Comparison of ENCODE assay signal across 8 cellular contexts in the genomic region with DNA sequence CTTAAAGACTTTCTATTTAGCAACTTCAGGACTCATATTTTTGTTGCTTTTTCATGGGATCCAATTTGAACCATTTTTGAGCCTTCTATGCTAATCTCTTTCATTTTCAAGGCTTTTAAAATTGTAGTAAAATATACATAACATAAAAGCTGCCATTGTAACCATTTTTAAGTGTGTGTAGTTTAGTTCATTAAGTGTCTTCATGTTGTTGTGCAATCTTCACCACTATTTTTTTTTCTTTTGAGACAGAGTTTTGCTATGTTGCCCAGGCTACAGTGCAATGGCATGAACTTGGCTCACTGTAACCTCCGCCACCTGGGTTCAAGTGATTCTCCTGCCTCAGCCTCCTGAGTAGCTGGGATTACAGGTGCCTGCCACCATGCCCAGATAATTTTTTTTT.
"Had no signal": no experiment of that assay in that cellular context is flagged by ENCODE, and none has a peak within 500 bp of the region (broad histone marks: within the 10 kb centered on the region; RNA-seq: fewer than 3 reads in every experiment).

No MANE protein-coding gene starts in this region.

- FAIRE-seq: G401.6, GM12878, GM12891, GM12892, GM18507, GM19239 had no signal

- ATAC-seq: GM12878 had no signal

- H3K4me3 ChIP-seq: GM12878 had no signal

- DNase-seq: GDM1, GF-D8 had no signal
